Comparison of ENCODE assay signal across 18 cellular contexts in genomic region chr2:154710685-154711084, GRCh38. TPM values are rescaled to one million over a fixed set of nuclear protein-coding genes. Genes with fewer than 3 reads are reported as not detected.
A peak's percentile ranks its signal among the peaks of the same experiment; 100 is the strongest.
DNase-seq lines count a peak whose midpoint lies in the region; ATAC-seq and TF ChIP-seq lines count a peak whose summit lies in the region.
"Had no signal": no experiment of that assay in that cellular context is flagged by ENCODE, and none has a peak within 500 bp of the region (broad histone marks: within the 10 kb centered on the region; RNA-seq: fewer than 3 reads in every experiment).

No MANE protein-coding gene starts in this region.

- no peak for ATAC-seq in HG03354 (IDR thresholded peaks at IDR 0.05; ENCODE audit: poor library complexity, severe bottlenecking, unreplicated experiment)

- H3K4me3 ChIP-seq in dorsolateral prefrontal cortex = peak overlapping the region in 34 of 59 donors; percentile 1 to 54 (median 32)
- H3K4me3 ChIP-seq: GM23248 had no signal

- no peaks in the 10 kb centered on the region for H3K27me3 ChIP-seq in dorsolateral prefrontal cortex

- no peak for TF ChIP-seq CTCF in dorsolateral prefrontal cortex (IDR thresholded peaks at IDR 0.05 in 54 of 56, conservative IDR thresholded peaks at IDR 0.05 in 2 of 56; ENCODE audit: low read depth in 1 of 56, partially characterized antibody in 56 of 56)

- DNase-seq in NCI-H2171 treated with DMSO at 0.1 percent for 48 hours (lab: John Stamatoyannopoulos, UW) = peak; percentile 42
- DNase-seq in NCI-H2171 (lab: John Stamatoyannopoulos, UW) = no peak
- DNase-seq in DMS 273 (lab: John Stamatoyannopoulos, UW; ENCODE audit: unreplicated experiment) = peak; percentile 46
- peak; percentile 11 for DNase-seq in NCI-H69 (lab: John Stamatoyannopoulos, UW)
- no peak for DNase-seq in dorsolateral prefrontal cortex
- no peak for DNase-seq in NCI-H526 (lab: John Stamatoyannopoulos, UW)
- DNase-seq in anterior cingulate cortex (lab: John Stamatoyannopoulos, UW) = no peak
- DNase-seq: CD4-positive, alpha-beta memory T cell; COR-L47; DMS53; DMS79 treated with DMSO at 0.1 percent for 48 hours; GM23248; H7; HCEC 1CT had no signal

- peak overlapping the region in 17 of 59 donors; percentile 2 to 78 (median 24) for H3K27ac ChIP-seq in dorsolateral prefrontal cortex
- H3K27ac ChIP-seq: GM23248 had no signal

- intact Hi-C loops in dorsolateral prefrontal cortex (cut with DNase I) = no loop called here

RNA-seq across cellular contexts. Expression of gene KCNJ3, which starts 12.2 kb away (rescaled TPM):
- 10 to 100 TPM; 15.7 to 78.4 (median 50.4) TPM for total RNA-seq in dorsolateral prefrontal cortex
- total RNA-seq: A172; A673; CD4-positive, alpha-beta memory T cell; Daoy; GM23248 had no signal

Comparison
In these comparisons a context has a peak if more than half of its experiments do, and no peak if none do; other contexts are left out.
1. DNase-seq: peak in NCI-H2171 treated with DMSO at 0.1 percent for 48 hours (single experiment), DMS 273 (single experiment) and NCI-H69 (single experiment); none in NCI-H2171 (single experiment), dorsolateral prefrontal cortex (0 of 10), NCI-H526 (0 of 2) and anterior cingulate cortex (0 of 58).